ENCODE assay signal across 25 cellular contexts in genomic region chr7:103651558-103651957, GRCh38.
"Had no signal": no experiment of that assay in that cellular context is flagged by ENCODE, and none has a peak within 500 bp of the region (broad histone marks: within the 10 kb centered on the region; RNA-seq: fewer than 3 reads in every experiment).

No MANE protein-coding gene starts in this region.

- H3K4me1 ChIP-seq: left lung, lower lobe of right lung, right atrium auricular region, tibial nerve, vagina had no signal

- H3K27ac Mint-ChIP-seq: naive thymus-derived CD8-positive, alpha-beta T cell; progenitor cell of endocrine pancreas; stimulated activated naive CD8-positive, alpha-beta T cell treated with anti-CD3 and anti-CD28 coated beads, Interleukin-15, amount 100 ng/mL, for 72 hours; type B pancreatic cell had no signal

- H3K9me3 ChIP-seq: ovary, vagina had no signal

- H3K4me3 Mint-ChIP-seq: naive thymus-derived CD8-positive, alpha-beta T cell; nephron; stimulated activated naive CD8-positive, alpha-beta T cell treated with anti-CD3 and anti-CD28 coated beads, Interleukin-15, amount 100 ng/mL, for 72 hours; type B pancreatic cell had no signal

- H3K4me3 ChIP-seq: left lung, lower lobe of right lung, ovary, right atrium auricular region, skin epidermis, tibial nerve, vagina had no signal

- FAIRE-seq: keratinocyte had no signal

- H3K36me3 ChIP-seq: left lung, lower lobe of right lung, ovary, right atrium auricular region, vagina had no signal

- DNase-seq: hippocampal formation; kidney glomerular epithelial cell; left cardiac atrium; left lung; lower lobe of right lung; mammary epithelial cell; mesenchymal stem cell; naive thymus-derived CD8-positive, alpha-beta T cell; ovary; stimulated activated CD4-positive, alpha-beta T cell treated with anti-CD3 and anti-CD28 coated beads, Interleukin-12 subunit alpha, Interleukin-12 subunit beta, amount 100 ng/mL, for 4 hours; stimulated activated CD4-positive, alpha-beta T cell treated with anti-CD3 and anti-CD28 coated beads, Interleukin-15, amount 100 ng/mL, for 24 hours; stimulated activated CD4-positive, alpha-beta T cell treated with anti-CD3 and anti-CD28 coated beads, Interleukin-2, amount 100 ng/mL, for 24 hours; stimulated activated CD4-positive, alpha-beta T cell treated with anti-CD3 and anti-CD28 coated beads, Interleukin-4, amount 100 ng/mL, for 1 hour; stimulated activated naive CD4-positive, alpha-beta T cell treated with Interleukin-2 at 50 U/mL for 16 hours; stimulated activated naive CD8-positive, alpha-beta T cell treated with anti-CD3 and anti-CD28 coated beads, Interleukin-15, amount 100 ng/mL, for 72 hours; substantia nigra had no signal

- H3K4me1 Mint-ChIP-seq: naive thymus-derived CD8-positive, alpha-beta T cell; nephron; stimulated activated naive CD8-positive, alpha-beta T cell treated with anti-CD3 and anti-CD28 coated beads, Interleukin-15, amount 100 ng/mL, for 72 hours had no signal

- ATAC-seq: left lung; lower lobe of right lung; naive thymus-derived CD8-positive, alpha-beta T cell; sciatic nerve; stimulated activated naive CD8-positive, alpha-beta T cell treated with anti-CD3 and anti-CD28 coated beads, Interleukin-15, amount 100 ng/mL, for 72 hours had no signal

- H3K27me3 Mint-ChIP-seq: progenitor cell of endocrine pancreas; stimulated activated naive CD8-positive, alpha-beta T cell treated with anti-CD3 and anti-CD28 coated beads, Interleukin-15, amount 100 ng/mL, for 72 hours; type B pancreatic cell had no signal

- H3K36me3 Mint-ChIP-seq: type B pancreatic cell had no signal

- H3K27ac ChIP-seq: left lung, lower lobe of right lung, ovary, skin epidermis, tibial nerve, vagina had no signal

- H3K27me3 ChIP-seq: left lung, ovary, right atrium auricular region, tibial nerve, vagina had no signal
